8 cellular contexts compared by ENCODE assay signal in the genomic region with DNA sequence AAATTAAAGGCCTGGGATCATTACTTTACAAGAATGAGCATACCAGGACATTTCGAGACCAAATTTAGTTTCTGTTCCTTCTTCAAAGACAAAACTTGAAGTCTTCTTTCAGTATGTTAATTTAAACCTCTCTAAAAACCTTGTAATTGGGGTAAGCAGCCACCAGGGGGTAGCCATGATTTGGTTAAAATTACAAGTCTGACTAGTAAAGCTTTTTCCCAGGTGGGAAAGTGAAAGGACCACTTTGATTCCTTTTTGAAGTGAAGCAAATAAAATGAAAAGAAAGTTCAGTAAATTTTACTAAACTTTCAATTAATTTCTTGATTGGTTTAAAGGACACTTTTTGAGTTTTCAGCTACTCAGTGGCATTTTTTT.
A peak's percentile ranks its signal among the peaks of the same experiment; 100 is the strongest.
DNase-seq lines count a peak whose midpoint lies in the region; ATAC-seq and TF ChIP-seq lines count a peak whose summit lies in the region.

No MANE protein-coding gene starts in this region.

- H3K36me3 ChIP-seq in testis (ENCODE audit: low read depth, missing control alignments): no peaks in the 10 kb centered on the region

- WGBS in testis, 2 donors: 78 to 90% methylated on average over 1 of the region's 1 CpG

- no peaks in the 10 kb centered on the region for H3K4me1 ChIP-seq in testis

- DNase-seq in EL (peak; percentile 4), GM19240 (ENCODE audit: insufficient read length, low spot score) (peak; percentile 10), SK-N-DZ (ENCODE audit: low spot score) (peak; percentile 33), myocyte (ENCODE audit: low read depth) (peak; percentile 40), testis (no peak), globus pallidus (ENCODE audit: low spot score) (no peak), cerebellar nuclear complex (lab: John Stamatoyannopoulos, UW) (no peak)

- peak; percentile 91 for ATAC-seq in HG03135 (IDR thresholded peaks at IDR 0.05; ENCODE audit: unreplicated experiment)

- H3K27ac ChIP-seq in testis: no peak overlapping the region

- intact Hi-C loops in testis (cut with DNase I; ENCODE audit: low total_unique reads): no loop called here

- H3K27me3 ChIP-seq in testis: no peaks in the 10 kb centered on the region

- H3K4me3 ChIP-seq in testis: no peak overlapping the region

- no peak for TF ChIP-seq POLR2A in testis (IDR thresholded peaks at IDR 0.05)

- TF ChIP-seq CTCF in testis (IDR thresholded peaks at IDR 0.05): peak in 1 of 3 experiments; percentile 35

- H3K9me3 ChIP-seq in testis: no peaks in the 10 kb centered on the region

Comparison
In these comparisons a context has a peak if more than half of its experiments do, and no peak if none do; other contexts are left out.
1. DNase-seq: peak in EL (single experiment), GM19240 (single experiment), SK-N-DZ (single experiment) and myocyte (single experiment); none in testis (single experiment), globus pallidus (single experiment) and cerebellar nuclear complex (0 of 2).